Comparison of ENCODE assay signal across 9 cellular contexts in genomic region chr6:156794963-156795362, GRCh38. TPM values are rescaled to one million over a fixed set of nuclear protein-coding genes. Genes with fewer than 3 reads are reported as not detected.
DNase-seq lines count a peak whose midpoint lies in the region; ATAC-seq and TF ChIP-seq lines count a peak whose summit lies in the region.
"Had no signal": no experiment of that assay in that cellular context is flagged by ENCODE, and none has a peak within 500 bp of the region (broad histone marks: within the 10 kb centered on the region; RNA-seq: fewer than 3 reads in every experiment).

No MANE protein-coding gene starts in this region.

- no peaks in the 10 kb centered on the region for H3K27me3 ChIP-seq in smooth muscle cell (ENCODE audit: low read depth)
- H3K27me3 ChIP-seq in SK-N-SH (ENCODE audit: insufficient read depth) = no peaks in the 10 kb centered on the region

- peak; percentile 46 for DNase-seq in activated naive CD4-positive, alpha-beta T cell treated with Interleukin-2 at 50 U/mL for 16 hours
- no peak for DNase-seq in activated naive CD4-positive, alpha-beta T cell treated with anti-CD3 and anti-CD28 coated beads, Interleukin-2, amount 50 U/mL, for 16 hours
- DNase-seq in smooth muscle cell (lab: John Stamatoyannopoulos, UW; ENCODE audit: unreplicated experiment) (no peak), Kasumi-1 (lab: John Stamatoyannopoulos, UW) (no peak), SK-N-SH (no peak)
- DNase-seq: activated naive CD8-positive, alpha-beta T cell treated with anti-CD3 and anti-CD28 coated beads, Interleukin-2, amount 10 ng/mL, durations not matched to agents 7 days and 5 days had no signal

- H3K4me1 Mint-ChIP-seq in activated T-helper 17 cell treated with anti-CD3 and anti-CD28 coated beads, Interleukin-2, amount 50 U/mL, for 72 hours = peaks cover 63% of the 10 kb centered on the region

- H3K4me2 ChIP-seq in smooth muscle cell (peak overlapping the region; percentile 11), SK-N-SH (no peak overlapping the region)

- peaks cover 98% of the 10 kb centered on the region for H3K79me2 ChIP-seq in smooth muscle cell (ENCODE audit: low read depth)
- H3K79me2 ChIP-seq in SK-N-SH (ENCODE audit: insufficient read depth) = peaks cover 100% of the 10 kb centered on the region

- H3K9me3 ChIP-seq in smooth muscle cell (replicated peaks; ENCODE audit: low read depth) = no peaks in the 10 kb centered on the region
- no peaks in the 10 kb centered on the region for H3K9me3 ChIP-seq in SK-N-SH

- peaks cover 24% of the 10 kb centered on the region for H3K4me1 ChIP-seq in smooth muscle cell (ENCODE audit: low read depth)
- peaks cover 12 to 25% of the 10 kb centered on the region in 2 experiments; a peak in 3 of 4 replicates for H3K4me1 ChIP-seq in SK-N-SH (ENCODE audit: control insufficient read depth in 1 of 2, insufficient read depth in 2 of 2, low read depth in 1 of 2, low read length in 1 of 2)

- POLR2A ChIA-PET in SK-N-SH (lab: Yijun Ruan, JAX) = no interaction called here

- TF ChIP-seq RAD21 in SK-N-SH (IDR thresholded peaks at IDR 0.05; ENCODE audit: low read length) = no peak

- TF ChIP-seq CTCF in smooth muscle cell (IDR thresholded peaks at IDR 0.05; ENCODE audit: borderline replicate concordance, insufficient read depth, poor library complexity, severe bottlenecking) = no peak
- no peak for TF ChIP-seq CTCF in SK-N-SH (IDR thresholded peaks at IDR 0.05)

- ATAC-seq in HG02884 (IDR thresholded peaks at IDR 0.05; ENCODE audit: unreplicated experiment) (peak; percentile 59), SK-N-SH treated with all-trans-retinoic acid at 6 μM for 48 hours (no peak)
- peak; percentile 86 for ATAC-seq in activated T-helper 17 cell treated with anti-CD3 and anti-CD28 coated beads, Interleukin-2, amount 50 U/mL, for 72 hours (replicated peaks)

- no peak for TF ChIP-seq EP300 in SK-N-SH (IDR thresholded peaks at IDR 0.05; ENCODE audit: borderline replicate concordance in 1 of 2, low read depth in 1 of 2, low read length in 1 of 2)

- peaks cover 100% of the 10 kb centered on the region for H4K20me1 ChIP-seq in smooth muscle cell (ENCODE audit: low read depth)
- peaks cover 97% of the 10 kb centered on the region for H4K20me1 ChIP-seq in SK-N-SH (ENCODE audit: insufficient read depth)

- H3K27ac ChIP-seq in smooth muscle cell (ENCODE audit: low read depth) = peak overlapping the region; percentile 56
- H3K27ac ChIP-seq in SK-N-SH (ENCODE audit: low read depth in 2 of 2, low read length in 1 of 2) = no peak overlapping the region

- H3K9ac ChIP-seq in smooth muscle cell (ENCODE audit: low read depth) (peak overlapping the region; percentile 1), SK-N-SH (no peak overlapping the region)

- H3K36me3 Mint-ChIP-seq in activated T-helper 17 cell treated with anti-CD3 and anti-CD28 coated beads, Interleukin-2, amount 50 U/mL, for 72 hours (ENCODE audit: low read depth) = peaks cover 14% of the 10 kb centered on the region

- no peak overlapping the region for H2AFZ ChIP-seq in smooth muscle cell (ENCODE audit: low read depth)
- no peak overlapping the region for H2AFZ ChIP-seq in SK-N-SH (ENCODE audit: low read depth)

- CTCF ChIA-PET in SK-N-SH (lab: Yijun Ruan, JAX) = no interaction called here

- H3K4me3 ChIP-seq in smooth muscle cell (no peak overlapping the region), SK-N-SH (ENCODE audit: low read depth in 2 of 2, low read length in 1 of 2) (no peak overlapping the region)

- H3K4me3 Mint-ChIP-seq in activated T-helper 17 cell treated with anti-CD3 and anti-CD28 coated beads, Interleukin-2, amount 50 U/mL, for 72 hours = peak overlapping the region; percentile 87
- H3K4me3 Mint-ChIP-seq: activated naive CD8-positive, alpha-beta T cell treated with anti-CD3 and anti-CD28 coated beads, Interleukin-2, amount 10 ng/mL, durations not matched to agents 7 days and 5 days had no signal

- peak overlapping the region; percentile 97 for H3K27ac Mint-ChIP-seq in activated T-helper 17 cell treated with anti-CD3 and anti-CD28 coated beads, Interleukin-2, amount 50 U/mL, for 72 hours
- H3K27ac Mint-ChIP-seq: activated naive CD8-positive, alpha-beta T cell treated with anti-CD3 and anti-CD28 coated beads, Interleukin-2, amount 10 ng/mL, durations not matched to agents 7 days and 5 days had no signal

- H3K27me3 Mint-ChIP-seq in activated T-helper 17 cell treated with anti-CD3 and anti-CD28 coated beads, Interleukin-2, amount 50 U/mL, for 72 hours = no peaks in the 10 kb centered on the region
- H3K27me3 Mint-ChIP-seq: activated naive CD8-positive, alpha-beta T cell treated with anti-CD3 and anti-CD28 coated beads, Interleukin-2, amount 10 ng/mL, durations not matched to agents 7 days and 5 days had no signal

- H3K36me3 ChIP-seq in smooth muscle cell (ENCODE audit: low read depth) (no peaks in the 10 kb centered on the region), SK-N-SH (replicated peaks in 1 of 2; ENCODE audit: control insufficient read depth in 1 of 2, insufficient read depth in 2 of 2, low read length in 1 of 2) (no peaks in the 10 kb centered on the region)

- peaks cover 8% of the 10 kb centered on the region for H3F3A ChIP-seq in smooth muscle cell (ENCODE audit: low read depth)
- H3F3A ChIP-seq in SK-N-SH (replicated peaks; ENCODE audit: insufficient read depth) = no peaks in the 10 kb centered on the region

- H3K9me2 ChIP-seq in SK-N-SH = no peaks in the 10 kb centered on the region

- no peaks in the 10 kb centered on the region for H3K9me3 Mint-ChIP-seq in activated T-helper 17 cell treated with anti-CD3 and anti-CD28 coated beads, Interleukin-2, amount 50 U/mL, for 72 hours
- H3K9me3 Mint-ChIP-seq: activated naive CD8-positive, alpha-beta T cell treated with anti-CD3 and anti-CD28 coated beads, Interleukin-2, amount 10 ng/mL, durations not matched to agents 7 days and 5 days had no signal

- 43% methylated on average over 10 of the region's 10 CpGs for WGBS in smooth muscle cell (ENCODE audit: low lambda C conversion rate)
- 81% methylated on average over 10 of the region's 10 CpGs for WGBS in SK-N-SH (ENCODE audit: low lambda C conversion rate)

TF ChIP-seq in SK-N-SH treated with all-trans-retinoic acid at 6 μM for 48 hours, 23 proteins besides CTCF, POLR2A, EP300 and RAD21 (continues in another document):
- TF ChIP-seq TOX (CRISPR knock-in tag; IDR thresholded peaks at IDR 0.05; ENCODE audit: borderline replicate concordance) (no peak), ZNF565 (CRISPR knock-in tag; conservative IDR thresholded peaks at IDR 0.05; ENCODE audit: low read depth) (no peak), ESRRG (CRISPR knock-in tag; IDR thresholded peaks at IDR 0.05) (no peak), BACH2 (CRISPR knock-in tag; IDR thresholded peaks at IDR 0.05; ENCODE audit: borderline replicate concordance) (no peak)
- TF ChIP-seq, protein P1, sequence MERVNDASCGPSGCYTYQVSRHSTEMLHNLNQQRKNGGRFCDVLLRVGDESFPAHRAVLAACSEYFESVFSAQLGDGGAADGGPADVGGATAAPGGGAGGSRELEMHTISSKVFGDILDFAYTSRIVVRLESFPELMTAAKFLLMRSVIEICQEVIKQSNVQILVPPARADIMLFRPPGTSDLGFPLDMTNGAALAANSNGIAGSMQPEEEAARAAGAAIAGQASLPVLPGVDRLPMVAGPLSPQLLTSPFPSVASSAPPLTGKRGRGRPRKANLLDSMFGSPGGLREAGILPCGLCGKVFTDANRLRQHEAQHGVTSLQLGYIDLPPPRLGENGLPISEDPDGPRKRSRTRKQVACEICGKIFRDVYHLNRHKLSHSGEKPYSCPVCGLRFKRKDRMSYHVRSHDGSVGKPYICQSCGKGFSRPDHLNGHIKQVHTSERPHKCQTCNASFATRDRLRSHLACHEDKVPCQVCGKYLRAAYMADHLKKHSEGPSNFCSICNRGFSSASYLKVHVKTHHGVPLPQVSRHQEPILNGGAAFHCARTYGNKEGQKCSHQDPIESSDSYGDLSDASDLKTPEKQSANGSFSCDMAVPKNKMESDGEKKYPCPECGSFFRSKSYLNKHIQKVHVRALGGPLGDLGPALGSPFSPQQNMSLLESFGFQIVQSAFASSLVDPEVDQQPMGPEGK (CRISPR knock-in tag; IDR thresholded peaks at IDR 0.05; ENCODE audit: borderline replicate concordance) = no peak

TF ChIP-seq in SK-N-SH, 30 proteins besides CTCF, POLR2A, EP300 and RAD21 (continues in another document):
- TF ChIP-seq SMC3 (IDR thresholded peaks at IDR 0.05; ENCODE audit: low read depth, low read length) (no peak), ELF1 (IDR thresholded peaks at IDR 0.05) (no peak), SIN3A (IDR thresholded peaks at IDR 0.05; ENCODE audit: borderline replicate concordance, low read depth, low read length) (no peak), TEAD4 (IDR thresholded peaks at IDR 0.05; ENCODE audit: borderline replicate concordance, insufficient read depth) (no peak), NRF1 (IDR thresholded peaks at IDR 0.05; ENCODE audit: low read depth, low read length) (no peak), TCF12 (IDR thresholded peaks at IDR 0.05) (no peak), RXRA (IDR thresholded peaks at IDR 0.05; ENCODE audit: borderline replicate concordance, low read depth) (no peak)
- TF ChIP-seq, protein P2, sequence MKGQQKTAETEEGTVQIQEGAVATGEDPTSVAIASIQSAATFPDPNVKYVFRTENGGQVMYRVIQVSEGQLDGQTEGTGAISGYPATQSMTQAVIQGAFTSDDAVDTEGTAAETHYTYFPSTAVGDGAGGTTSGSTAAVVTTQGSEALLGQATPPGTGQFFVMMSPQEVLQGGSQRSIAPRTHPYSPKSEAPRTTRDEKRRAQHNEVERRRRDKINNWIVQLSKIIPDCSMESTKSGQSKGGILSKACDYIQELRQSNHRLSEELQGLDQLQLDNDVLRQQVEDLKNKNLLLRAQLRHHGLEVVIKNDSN (IDR thresholded peaks at IDR 0.05; ENCODE audit: borderline replicate concordance, low read depth) = no peak
- TF ChIP-seq, protein P3, sequence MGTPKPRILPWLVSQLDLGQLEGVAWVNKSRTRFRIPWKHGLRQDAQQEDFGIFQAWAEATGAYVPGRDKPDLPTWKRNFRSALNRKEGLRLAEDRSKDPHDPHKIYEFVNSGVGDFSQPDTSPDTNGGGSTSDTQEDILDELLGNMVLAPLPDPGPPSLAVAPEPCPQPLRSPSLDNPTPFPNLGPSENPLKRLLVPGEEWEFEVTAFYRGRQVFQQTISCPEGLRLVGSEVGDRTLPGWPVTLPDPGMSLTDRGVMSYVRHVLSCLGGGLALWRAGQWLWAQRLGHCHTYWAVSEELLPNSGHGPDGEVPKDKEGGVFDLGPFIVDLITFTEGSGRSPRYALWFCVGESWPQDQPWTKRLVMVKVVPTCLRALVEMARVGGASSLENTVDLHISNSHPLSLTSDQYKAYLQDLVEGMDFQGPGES (IDR thresholded peaks at IDR 0.05; ENCODE audit: low read depth, low read length) = no peak

RNA-seq across cellular contexts. Expression of gene ARID1B, which starts 17.8 kb away (rescaled TPM):
- total RNA-seq in activated T-helper 17 cell treated with anti-CD3 and anti-CD28 coated beads, Interleukin-2, amount 50 U/mL, for 72 hours = 10 to 100 TPM; 66.7 to 67.3 TPM
- total RNA-seq in smooth muscle cell = 52.8 and 65.4 TPM in 2 replicates
- polyA plus RNA-seq in smooth muscle cell (30.1 and 40.2 TPM in 2 replicates), SK-N-SH (2012; rRNA removed) (13.2 and 13.6 TPM in 2 replicates)
- polyA plus RNA-seq in SK-N-SH (2012; cell fraction: cytosol; rRNA removed) = 11.5 and 14.7 TPM in 2 replicates
- polyA plus RNA-seq in SK-N-SH (2012; cell fraction: nucleus; rRNA removed) = 24.0 and 33.9 TPM in 2 replicates
